Comparison of ENCODE assay signal across 19 cellular contexts in the genomic region with DNA sequence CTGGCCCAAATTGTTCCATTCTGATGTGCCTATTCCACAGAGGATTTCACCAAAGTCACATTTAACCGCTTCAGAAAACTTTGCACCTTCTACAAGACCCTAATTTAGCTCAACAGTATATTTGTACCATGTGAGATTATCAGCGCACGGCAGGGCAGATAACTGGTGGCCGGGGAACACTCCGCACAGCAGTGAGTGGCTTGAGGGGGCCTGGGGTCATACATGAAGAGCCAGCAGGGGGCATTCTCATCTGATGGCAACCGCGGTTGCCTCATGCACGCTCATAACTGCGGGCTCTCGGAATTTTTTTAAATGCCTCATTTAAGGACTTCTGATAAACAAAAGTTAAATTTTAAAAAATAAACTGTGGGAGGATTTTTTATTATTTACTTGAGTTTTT.
"Had no signal": no experiment of that assay in that cellular context is flagged by ENCODE, and none has a peak within 500 bp of the region (broad histone marks: within the 10 kb centered on the region; RNA-seq: fewer than 3 reads in every experiment).

No MANE protein-coding gene starts in this region.

- H3K9me3 ChIP-seq: gastrocnemius medialis, ovary, psoas muscle, thoracic aorta, upper lobe of left lung had no signal

- H3K36me3 ChIP-seq: gastrocnemius medialis, left lung, ovary, spleen, thoracic aorta, tibial nerve, upper lobe of left lung had no signal

- H3K27ac ChIP-seq: coronary artery, gastrocnemius medialis, left lung, ovary, psoas muscle, skin epidermis, spleen, thoracic aorta, tibial nerve, upper lobe of left lung had no signal

- H3K4me3 ChIP-seq: coronary artery, gastrocnemius medialis, left lung, ovary, psoas muscle, skin epidermis, spleen, thoracic aorta, tibial nerve, upper lobe of left lung had no signal

- H3K27me3 ChIP-seq: ovary had no signal

- DNase-seq: effector CD4-positive, alpha-beta T cell; foreskin fibroblast; gastrocnemius medialis; left lung; mesendoderm; midbrain; naive thymus-derived CD4-positive, alpha-beta T cell; nucleus accumbens; ovary; posterior cingulate gyrus; psoas muscle; right cardiac atrium; spleen; stimulated activated naive B cell treated with anti-CD40 and anti-IgM and Interleukin-4, amounts not matched to agents 10 μg/mL and 1 μg/mL and 100 μg/mL, for 72 hours; upper lobe of left lung had no signal
